In genomic region chr11:33567004-33567403, GRCh38 we compare ENCODE assay signal across 8 cellular contexts.
"Had no signal": no experiment of that assay in that cellular context is flagged by ENCODE, and none has a peak within 500 bp of the region (broad histone marks: within the 10 kb centered on the region; RNA-seq: fewer than 3 reads in every experiment).

No MANE protein-coding gene starts in this region.

- H3K36me3 Mint-ChIP-seq: IgD-negative memory B cell had no signal

- H3K4me3 ChIP-seq: K562 had no signal

- H3K4me3 Mint-ChIP-seq: IgD-negative memory B cell had no signal

- ATAC-seq: HepG2, K562 had no signal

- H3K27ac Mint-ChIP-seq: IgD-negative memory B cell had no signal

- DNase-seq: IMR-90, KBM-7, KG1 had no signal

- H3K4me2 ChIP-seq: KMS-11 had no signal

- H3K27ac ChIP-seq: HL-60, KMS-11 had no signal
